ENCODE assay signal across 18 cellular contexts in the genomic region with DNA sequence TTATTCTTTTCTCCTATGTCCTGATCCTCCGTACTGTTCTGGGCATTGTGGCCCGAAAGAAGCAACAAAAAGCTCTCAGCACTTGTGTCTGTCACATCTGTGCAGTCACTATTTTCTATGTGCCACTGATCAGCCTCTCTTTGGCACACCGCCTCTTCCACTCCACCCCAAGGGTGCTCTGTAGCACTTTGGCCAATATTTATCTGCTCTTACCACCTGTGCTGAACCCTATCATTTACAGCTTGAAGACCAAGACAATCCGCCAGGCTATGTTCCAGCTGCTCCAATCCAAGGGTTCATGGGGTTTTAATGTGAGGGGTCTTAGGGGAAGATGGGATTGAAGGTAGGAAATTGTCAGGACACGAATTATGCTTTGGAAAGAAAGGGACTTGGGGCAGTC.
DNase-seq lines count a peak whose midpoint lies in the region; ATAC-seq and TF ChIP-seq lines count a peak whose summit lies in the region.
"Had no signal": no experiment of that assay in that cellular context is flagged by ENCODE, and none has a peak within 500 bp of the region (broad histone marks: within the 10 kb centered on the region; RNA-seq: fewer than 3 reads in every experiment).

No MANE protein-coding gene starts in this region.

- no peak for TF ChIP-seq CTCF in nephron (IDR thresholded peaks at IDR 0.05; ENCODE audit: unreplicated experiment in 3 of 3)

- no peak overlapping the region for H3K4me3 Mint-ChIP-seq in nephron
- H3K4me3 Mint-ChIP-seq: CD4-positive, alpha-beta memory T cell; H9; IgD-negative memory B cell had no signal

- no peaks in the 10 kb centered on the region for H3K9me3 Mint-ChIP-seq in nephron
- H3K9me3 Mint-ChIP-seq: H9 had no signal

- no peaks in the 10 kb centered on the region for H3K27me3 Mint-ChIP-seq in nephron (ENCODE audit: low read depth)
- H3K27me3 Mint-ChIP-seq: CD4-positive, alpha-beta memory T cell; IgD-negative memory B cell had no signal

- H3K4me1 Mint-ChIP-seq in nephron: peaks cover 50% of the 10 kb centered on the region
- H3K4me1 Mint-ChIP-seq: CD4-positive, alpha-beta memory T cell; H9; IgD-negative memory B cell had no signal

- H3K27ac Mint-ChIP-seq in nephron: peak overlapping the region; percentile 15 to 52 (median 50)
- H3K27ac Mint-ChIP-seq: CD4-positive, alpha-beta memory T cell; H9; IgD-negative memory B cell had no signal

- H3K36me3 Mint-ChIP-seq in nephron (ENCODE audit: low read depth): no peaks in the 10 kb centered on the region
- H3K36me3 Mint-ChIP-seq: CD4-positive, alpha-beta memory T cell; IgD-negative memory B cell had no signal

- no peak for ATAC-seq in GM19035 (IDR thresholded peaks at IDR 0.05; ENCODE audit: unreplicated experiment)
- no peak for ATAC-seq in GM21367 (IDR thresholded peaks at IDR 0.05; ENCODE audit: unreplicated experiment)
- no peak for ATAC-seq in HG02610 (IDR thresholded peaks at IDR 0.05; ENCODE audit: unreplicated experiment)
- ATAC-seq: A549 had no signal

- peak in 56 of 76 experiments; percentile 3 to 78 (median 32) for DNase-seq in HUDEP-2 (lab: John Stamatoyannopoulos, UW; ENCODE audit: unreplicated experiment in 76 of 76)
- peak; percentile 77 for DNase-seq in NCI-H2029 (lab: John Stamatoyannopoulos, UW)
- DNase-seq in NCI-H524 treated with DMSO at 0.1 percent for 48 hours (lab: John Stamatoyannopoulos, UW): peak; percentile 58
- no peak for DNase-seq in activated naive CD4-positive, alpha-beta T cell (lab: John Stamatoyannopoulos, UW)
- DNase-seq: CD4-positive, alpha-beta memory T cell; DMS79 treated with DMSO at 0.1 percent for 48 hours; H9; Kasumi-1; NCI-H1048; NCI-H187; NCI-H2171 treated with DMSO at 0.1 percent for 48 hours; Right ventricle myocardium superior had no signal

Comparison
In these comparisons a context has a peak if more than half of its experiments do, and no peak if none do; other contexts are left out.
1. DNase-seq: peak in HUDEP-2 (56 of 76), NCI-H2029 (single experiment) and NCI-H524 treated with DMSO at 0.1 percent for 48 hours (single experiment); none in activated naive CD4-positive, alpha-beta T cell (0 of 4).